Comparison of ENCODE assay signal across 8 cellular contexts in the genomic region with DNA sequence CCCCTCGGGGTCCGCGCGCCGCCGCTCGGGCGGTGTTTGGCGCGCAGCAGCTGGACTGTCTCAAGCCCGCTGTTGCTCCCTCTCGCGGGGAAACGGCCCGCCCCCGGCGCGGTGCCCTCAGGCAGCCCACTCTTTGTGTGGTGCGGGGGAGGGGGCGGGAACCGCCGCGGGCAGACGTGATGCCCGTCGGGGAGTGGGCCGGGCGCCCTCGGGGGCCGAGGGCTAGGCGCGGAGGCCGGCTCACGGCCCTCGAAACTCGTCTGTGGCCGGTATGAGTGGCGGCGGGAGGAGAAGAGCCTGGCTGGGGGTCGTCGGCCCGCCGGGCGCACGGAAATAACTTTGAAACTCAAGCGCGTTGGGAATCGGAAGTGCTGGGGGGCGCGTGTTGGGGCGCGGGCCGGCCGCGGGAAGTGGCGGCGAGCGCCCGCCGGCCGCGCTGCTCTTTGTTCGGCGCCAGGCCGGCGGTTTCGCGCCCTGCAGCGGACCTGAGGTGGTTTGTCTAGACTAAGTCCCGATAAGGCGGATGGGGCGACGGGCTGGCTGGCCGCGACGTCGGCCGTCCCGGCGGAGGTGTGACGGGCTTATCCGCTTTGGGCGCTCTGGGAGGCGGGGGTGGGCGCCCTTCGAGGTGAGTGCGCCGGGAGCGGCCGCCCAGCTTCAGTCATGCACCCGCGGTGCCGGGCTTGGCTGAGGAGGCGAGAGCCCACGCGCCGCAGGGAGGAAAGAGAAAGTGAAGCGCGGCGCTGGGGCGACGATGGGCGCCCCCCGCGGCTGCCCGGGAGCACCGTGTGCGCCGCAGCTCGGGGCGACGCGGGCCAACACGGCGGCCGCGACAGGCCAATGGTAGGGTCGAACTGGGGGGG. TPM values are rescaled to one million over a fixed set of nuclear protein-coding genes. Genes with fewer than 3 reads are reported as not detected.
DNase-seq lines count a peak whose midpoint lies in the region; ATAC-seq and TF ChIP-seq lines count a peak whose summit lies in the region.

No MANE protein-coding gene starts in this region.

- peak overlapping the region; percentile 96 for H3K4me2 ChIP-seq in parathyroid adenoma (ENCODE audit: low read length)

- peak overlapping the region; percentile 70 for H2AFZ ChIP-seq in parathyroid adenoma

- H3K27me3 ChIP-seq in parathyroid adenoma (ENCODE audit: control insufficient read depth, insufficient read depth, low read length): no peaks in the 10 kb centered on the region

- TF ChIP-seq POLR2A in NB4 (IDR thresholded peaks at IDR 0.05; ENCODE audit: extremely low read depth, insufficient read length): no peak

- H3K27ac ChIP-seq in parathyroid adenoma: peak overlapping the region; percentile 100

- CTCF ChIA-PET in Calu3 (lab: Charles Lee): interaction anchor here (0.7 to 1.7 kb wide), 4 partner anchors 31 to 66 kb away, joined by 3 to 4 read pairs (median 3); no protein-coding TSS in a partner anchor

- peaks cover 26% of the 10 kb centered on the region for H3K4me1 Mint-ChIP-seq in Calu3 (ENCODE audit: low read depth, unreplicated experiment)

- H3K27ac Mint-ChIP-seq in Calu3 (ENCODE audit: unreplicated experiment): peak overlapping the region; percentile 100

- TSS peak; percentile 46 for BruUV-seq in Calu3 (replicated peaks; lab: Mats Ljungman, UMichigan)

- DNase-seq in Calu3: peak; percentile 31
- DNase-seq in NB4 (ENCODE audit: low read depth): peak; percentile 62
- DNase-seq in activated T-helper 1 cell treated with Interleukin-2 at 50 U/mL for 16 hours (ENCODE audit: low read depth): peak; percentile 45
- peak; percentile 38 for DNase-seq in fibroblast of pulmonary artery (ENCODE audit: low read depth)
- no peak for DNase-seq in NCI-H1694 (lab: John Stamatoyannopoulos, UW)

- H3K4me1 ChIP-seq in parathyroid adenoma: peaks cover 14% of the 10 kb centered on the region

- no peak for ATAC-seq in GM18868 (IDR thresholded peaks at IDR 0.05; ENCODE audit: unreplicated experiment)
- ATAC-seq in GM21360 (IDR thresholded peaks at IDR 0.05; ENCODE audit: unreplicated experiment): no peak

- peaks cover 17% of the 10 kb centered on the region for H3K79me2 ChIP-seq in parathyroid adenoma

- no peaks in the 10 kb centered on the region for H3K9me3 ChIP-seq in parathyroid adenoma (ENCODE audit: control insufficient read depth, low read length)

- H3K36me3 ChIP-seq in parathyroid adenoma (ENCODE audit: control insufficient read depth, insufficient read depth, low read length): no peaks in the 10 kb centered on the region

- H3K4me3 ChIP-seq in NB4 (ENCODE audit: low read depth, low read length) (peak overlapping the region; percentile 97), fibroblast of pulmonary artery (replicated peaks; ENCODE audit: low read depth, low read length) (peak overlapping the region; percentile 79), parathyroid adenoma (ENCODE audit: low read depth, low read length) (peak overlapping the region; percentile 97)

- no peaks in the 10 kb centered on the region for H3K27me3 Mint-ChIP-seq in Calu3 (ENCODE audit: unreplicated experiment)

- H3K4me3 Mint-ChIP-seq in Calu3 (ENCODE audit: low read depth, unreplicated experiment): peak overlapping the region; percentile 70

- H3K9ac ChIP-seq in parathyroid adenoma: peak overlapping the region; percentile 100

- intact Hi-C loops in Calu3 (cut with micrococcal nuclease; ENCODE audit: unreplicated experiment): no loop called here

- peaks cover 82% of the 10 kb centered on the region for H3K36me3 Mint-ChIP-seq in Calu3 (ENCODE audit: insufficient read depth, unreplicated experiment)

- TF ChIP-seq CTCF in Calu3 (IDR thresholded peaks at IDR 0.05; ENCODE audit: unreplicated experiment) (no peak), NB4 (IDR thresholded peaks at IDR 0.05; ENCODE audit: low read depth, low read length) (no peak), fibroblast of pulmonary artery (IDR thresholded peaks at IDR 0.05; ENCODE audit: low read length, missing control alignments) (no peak), parathyroid adenoma (IDR thresholded peaks at IDR 0.05) (peak; percentile 34)

- H3K9me3 Mint-ChIP-seq in Calu3 (ENCODE audit: low read depth, unreplicated experiment): no peaks in the 10 kb centered on the region

RNA-seq across cellular contexts. Expression of a gene that starts 0.7 kb away (rescaled TPM):
- total RNA-seq in Calu3 (2022): 1,239 and 1,354 TPM in 2 replicates
